In genomic region chr1:37255111-37255795, GRCh38 we compare ENCODE assay signal across 11 cellular contexts.
DNase-seq lines count a peak whose midpoint lies in the region; ATAC-seq and TF ChIP-seq lines count a peak whose summit lies in the region.
"Had no signal": no experiment of that assay in that cellular context is flagged by ENCODE, and none has a peak within 500 bp of the region (broad histone marks: within the 10 kb centered on the region; RNA-seq: fewer than 3 reads in every experiment).

No MANE protein-coding gene starts in this region.

- no peak overlapping the region for H2BK15ac ChIP-seq in IMR-90 (ENCODE audit: low read depth, low read length)

- H3K9me3 Mint-ChIP-seq in activated naive CD8-positive, alpha-beta T cell treated with anti-CD3 and anti-CD28 coated beads, Interleukin-2, amount 50 U/mL, for 24 hours: no peaks in the 10 kb centered on the region
- peaks cover 0 to 5% (median 0%) of the 10 kb centered on the region in 3 donors for H3K9me3 Mint-ChIP-seq in T-cell

- no peak overlapping the region for H3K27ac ChIP-seq in DND-41 (ENCODE audit: low read length)
- no peak overlapping the region for H3K27ac ChIP-seq in IMR-90 (ENCODE audit: insufficient read depth, low read length)
- H3K27ac ChIP-seq in liver (ENCODE audit: low read depth in 1 of 2, low read length in 2 of 2): no peak overlapping the region

- H3K4me1 Mint-ChIP-seq in activated naive CD8-positive, alpha-beta T cell treated with anti-CD3 and anti-CD28 coated beads, Interleukin-2, amount 50 U/mL, for 24 hours: no peaks in the 10 kb centered on the region
- H3K4me1 Mint-ChIP-seq in T-cell: no peaks in the 10 kb centered on the region

- H2AK9ac ChIP-seq in IMR-90 (replicated peaks; ENCODE audit: low read depth, low read length, poor library complexity): no peak overlapping the region

- no TSS peak for BruUV-seq in IMR-90 (replicated peaks; lab: Mats Ljungman, UMichigan)

- H3K79me1 ChIP-seq in IMR-90 (ENCODE audit: low read depth in 1 of 2, low read length in 2 of 2): no peaks in the 10 kb centered on the region

- no peak overlapping the region for H3K56ac ChIP-seq in IMR-90 (ENCODE audit: extremely low read depth, insufficient read depth, low read length)

- no peak overlapping the region for H3K4ac ChIP-seq in IMR-90 (ENCODE audit: low read depth, low read length)

- no peak overlapping the region for H3K4me3 Mint-ChIP-seq in activated naive CD8-positive, alpha-beta T cell treated with anti-CD3 and anti-CD28 coated beads, Interleukin-2, amount 50 U/mL, for 24 hours
- no peak overlapping the region for H3K4me3 Mint-ChIP-seq in T-cell

- no peak overlapping the region for H2BK5ac ChIP-seq in IMR-90 (ENCODE audit: low read depth, low read length, poor library complexity, severe bottlenecking)

- intact Hi-C loops in IMR-90 (cut with micrococcal nuclease): no loop called here

- no peaks in the 10 kb centered on the region for H3K27me3 ChIP-seq in DND-41 (ENCODE audit: insufficient read depth, low read length, poor library complexity)
- no peaks in the 10 kb centered on the region for H3K27me3 ChIP-seq in IMR-90 (ENCODE audit: control insufficient read depth, insufficient read depth, low read length)
- peaks cover 3 to 6% (median 4%) of the 10 kb centered on the region in 4 donors for H3K27me3 ChIP-seq in liver (ENCODE audit: control insufficient read depth in 4 of 4, insufficient read depth in 4 of 4, low read length in 3 of 4)

- DNase-seq in DND-41: peak; percentile 67
- DNase-seq in IMR-90: no peak
- DNase-seq in activated naive CD8-positive, alpha-beta T cell treated with anti-CD3 and anti-CD28 coated beads, Interleukin-2, amount 50 U/mL, for 24 hours: peak; percentile 22
- no peak for DNase-seq in kidney tubule cell (ENCODE audit: low spot score)
- DNase-seq in T-cell: no peak
- no peak for DNase-seq in NCI-H446 treated with DMSO at 0.1 percent for 48 hours (lab: John Stamatoyannopoulos, UW)
- DNase-seq: activated gamma-delta T cell treated with Interleukin-2 at 50 U/mL for 16 hours, NCI-H1048 had no signal

- no peak overlapping the region for H4K5ac ChIP-seq in IMR-90 (ENCODE audit: low read depth, low read length)

- no peaks in the 10 kb centered on the region for H3K4me1 ChIP-seq in DND-41 (ENCODE audit: insufficient read depth, low read length)
- no peaks in the 10 kb centered on the region for H3K4me1 ChIP-seq in IMR-90 (ENCODE audit: control insufficient read depth, insufficient read depth, low read length)
- peaks cover 0 to 3% (median 0%) of the 10 kb centered on the region in 4 donors for H3K4me1 ChIP-seq in liver (ENCODE audit: control insufficient read depth in 4 of 4, insufficient read depth in 4 of 4, low read length in 3 of 4)

- H3K4me3 ChIP-seq in DND-41 (ENCODE audit: low read depth in 1 of 2, low read length in 2 of 2) (no peak overlapping the region), IMR-90 (ENCODE audit: insufficient read depth, low read depth, low read length) (no peak overlapping the region), liver (ENCODE audit: low read depth in 1 of 3, low read length in 3 of 3) (no peak overlapping the region)
- H3K4me3 ChIP-seq: lung had no signal

- WGBS in IMR-90 (ENCODE audit: extremely low coverage in 2 of 2, insufficient read length in 1 of 2), 2 experiments: 39% methylated on average over 5 of the region's 24 CpGs; no CpG with 5 or more reads in 1 of the 2 experiments
- WGBS in liver: 21% methylated on average over 24 of the region's 24 CpGs

- H4K8ac ChIP-seq in IMR-90 (ENCODE audit: low read depth in 2 of 2, low read length in 2 of 2): no peak overlapping the region

- H3K18ac ChIP-seq in IMR-90 (ENCODE audit: low read depth, low read length): no peak overlapping the region

- H3K36me3 ChIP-seq in DND-41 (ENCODE audit: insufficient read depth, low read length) (no peaks in the 10 kb centered on the region), IMR-90 (ENCODE audit: control insufficient read depth, insufficient read depth, low read length) (no peaks in the 10 kb centered on the region), liver (ENCODE audit: control insufficient read depth in 4 of 4, insufficient read depth in 3 of 4, low read depth in 1 of 4, low read length in 3 of 4) (no peaks in the 10 kb centered on the region)

- H3K23ac ChIP-seq in IMR-90 (ENCODE audit: low read depth, low read length): no peak overlapping the region

- TF ChIP-seq RAD21 in IMR-90 (IDR thresholded peaks at IDR 0.05; ENCODE audit: low read length): no peak
- no peak for TF ChIP-seq RAD21 in liver (IDR thresholded peaks at IDR 0.05)

- no peak overlapping the region for H2BK20ac ChIP-seq in IMR-90 (ENCODE audit: low read depth, low read length)

- peaks cover 41% of the 10 kb centered on the region for H3K27me3 Mint-ChIP-seq in activated naive CD8-positive, alpha-beta T cell treated with anti-CD3 and anti-CD28 coated beads, Interleukin-2, amount 50 U/mL, for 24 hours
- peaks cover 38 to 68% of the 10 kb centered on the region in 2 donors for H3K27me3 Mint-ChIP-seq in T-cell

- H4K91ac ChIP-seq in IMR-90 (ENCODE audit: insufficient read depth, low read depth, low read length): no peak overlapping the region

- in situ Hi-C loops in IMR-90 (cut with MboI; ENCODE audit: low sequenced_read_pairs): no loop called here

- no peak for TF ChIP-seq POLR2A in IMR-90 (IDR thresholded peaks at IDR 0.05; ENCODE audit: low read depth, low read length)

- no peaks in the 10 kb centered on the region for H3K36me3 Mint-ChIP-seq in activated naive CD8-positive, alpha-beta T cell treated with anti-CD3 and anti-CD28 coated beads, Interleukin-2, amount 50 U/mL, for 24 hours (ENCODE audit: low read depth)
- H3K36me3 Mint-ChIP-seq in T-cell: no peaks in the 10 kb centered on the region

- H2AFZ ChIP-seq in DND-41 (ENCODE audit: low read depth, low read length): no peak overlapping the region
- no peak overlapping the region for H2AFZ ChIP-seq in IMR-90 (replicated peaks; ENCODE audit: low read length, poor library complexity)

- H3K9ac ChIP-seq in DND-41 (ENCODE audit: low read depth, low read length) (no peak overlapping the region), IMR-90 (ENCODE audit: low read depth, low read length) (no peak overlapping the region), liver (ENCODE audit: low read depth in 1 of 2, low read length in 2 of 2) (no peak overlapping the region)

- H3K9me3 ChIP-seq in DND-41 (ENCODE audit: insufficient read depth, low read length, severe bottlenecking) (no peaks in the 10 kb centered on the region), IMR-90 (ENCODE audit: control insufficient read depth, insufficient read depth, low read length) (no peaks in the 10 kb centered on the region), liver (ENCODE audit: control insufficient read depth in 4 of 4, low read length in 3 of 4) (no peaks in the 10 kb centered on the region)

- no peak overlapping the region for H2BK120ac ChIP-seq in IMR-90 (ENCODE audit: low read depth, low read length)

- no peak overlapping the region for H2AK5ac ChIP-seq in IMR-90 (ENCODE audit: low read depth, low read length)

- no peak overlapping the region for H3K27ac Mint-ChIP-seq in activated naive CD8-positive, alpha-beta T cell treated with anti-CD3 and anti-CD28 coated beads, Interleukin-2, amount 50 U/mL, for 24 hours
- H3K27ac Mint-ChIP-seq in T-cell: no peak overlapping the region

- H4K20me1 ChIP-seq in DND-41 (ENCODE audit: insufficient read depth, low read length) (peaks cover 8% of the 10 kb centered on the region), IMR-90 (ENCODE audit: insufficient read depth, low read length) (no peaks in the 10 kb centered on the region)

- no peaks in the 10 kb centered on the region for H3K79me2 ChIP-seq in DND-41 (ENCODE audit: insufficient read depth, low read length)

- dilution Hi-C loops in IMR-90 (cut with HindIII; ENCODE audit: low sequenced_read_pairs, unreplicated experiment): no loop called here

- POLR2A ChIA-PET in IMR-90 (lab: Charles Lee; ENCODE audit: unreplicated experiment) (no interaction called here), T-cell (lab: Charles Lee) (no interaction called here)

- H3K14ac ChIP-seq in IMR-90 (replicated peaks; ENCODE audit: low read depth, low read length): no peak overlapping the region

- TF ChIP-seq CTCF in DND-41 (IDR thresholded peaks at IDR 0.05; ENCODE audit: borderline replicate concordance, extremely low read depth, low read length, poor library complexity, severe bottlenecking) (no peak), IMR-90 (conservative IDR thresholded peaks at IDR 0.05; ENCODE audit: low read depth, low read length) (no peak), liver (IDR thresholded peaks at IDR 0.05; ENCODE audit: low read depth, low read length, missing input control) (no peak)

- ATAC-seq in DND-41 (ENCODE audit: insufficient read depth, low read depth) (peak; percentile 79), IMR-90 (ENCODE audit: low read depth) (peak; percentile 61), T-cell (replicated peaks in 1 of 4) (no peak), HG03159 (IDR thresholded peaks at IDR 0.05; ENCODE audit: unreplicated experiment) (no peak)
- no peak for ATAC-seq in activated naive CD8-positive, alpha-beta T cell treated with anti-CD3 and anti-CD28 coated beads, Interleukin-2, amount 50 U/mL, for 24 hours

- no peak overlapping the region for H3K4me2 ChIP-seq in DND-41 (ENCODE audit: insufficient read depth, low read length)
- H3K4me2 ChIP-seq in IMR-90 (ENCODE audit: low read depth, low read length): no peak overlapping the region

- H3K9me1 ChIP-seq in IMR-90 (ENCODE audit: insufficient read depth, low read length): no peaks in the 10 kb centered on the region

- CTCF ChIA-PET in IMR-90 (lab: Yijun Ruan, JAX) (interaction anchor here (1.1 kb wide), 1 partner anchor 22 kb away, joined by 3 read pairs; no protein-coding TSS in a partner anchor), T-cell (lab: Charles Lee) (interaction anchor here in 1 of 2 donors (0.6 kb wide), 1 partner anchor 1389 kb away, joined by 4 read pairs; no protein-coding TSS in a partner anchor)

TF ChIP-seq in IMR-90, 13 proteins besides CTCF, POLR2A, EP300 and RAD21 (continues in another document):
- no peak for TF ChIP-seq MAFK (IDR thresholded peaks at IDR 0.05; ENCODE audit: low read depth, low read length)
- TF ChIP-seq RFX5 (IDR thresholded peaks at IDR 0.05; ENCODE audit: low read depth, low read length): no peak
- TF ChIP-seq MAZ (IDR thresholded peaks at IDR 0.05; ENCODE audit: borderline replicate concordance, low read depth, low read length): no peak
- TF ChIP-seq NFE2L2 (IDR thresholded peaks at IDR 0.05; ENCODE audit: low read depth, low read length): no peak

TF ChIP-seq in liver, 16 proteins besides CTCF, POLR2A, EP300 and RAD21 (continues in another document):
- no peak for TF ChIP-seq SP1 (IDR thresholded peaks at IDR 0.05)

Comparison
In these comparisons a context has a peak if more than half of its experiments do, and no peak if none do; other contexts are left out.
1. ATAC-seq: peak in DND-41 (single experiment) and IMR-90 (single experiment); none in activated naive CD8-positive, alpha-beta T cell treated with anti-CD3 and anti-CD28 coated beads, Interleukin-2, amount 50 U/mL, for 24 hours (single experiment), T-cell (0 of 4) and HG03159 (single experiment).
2. DNase-seq: peak in DND-41 (single experiment) and activated naive CD8-positive, alpha-beta T cell treated with anti-CD3 and anti-CD28 coated beads, Interleukin-2, amount 50 U/mL, for 24 hours (single experiment); none in IMR-90 (single experiment), kidney tubule cell (single experiment), T-cell (0 of 34) and NCI-H446 treated with DMSO at 0.1 percent for 48 hours (single experiment).